Comparison of ENCODE assay signal across 8 cellular contexts in the genomic region with DNA sequence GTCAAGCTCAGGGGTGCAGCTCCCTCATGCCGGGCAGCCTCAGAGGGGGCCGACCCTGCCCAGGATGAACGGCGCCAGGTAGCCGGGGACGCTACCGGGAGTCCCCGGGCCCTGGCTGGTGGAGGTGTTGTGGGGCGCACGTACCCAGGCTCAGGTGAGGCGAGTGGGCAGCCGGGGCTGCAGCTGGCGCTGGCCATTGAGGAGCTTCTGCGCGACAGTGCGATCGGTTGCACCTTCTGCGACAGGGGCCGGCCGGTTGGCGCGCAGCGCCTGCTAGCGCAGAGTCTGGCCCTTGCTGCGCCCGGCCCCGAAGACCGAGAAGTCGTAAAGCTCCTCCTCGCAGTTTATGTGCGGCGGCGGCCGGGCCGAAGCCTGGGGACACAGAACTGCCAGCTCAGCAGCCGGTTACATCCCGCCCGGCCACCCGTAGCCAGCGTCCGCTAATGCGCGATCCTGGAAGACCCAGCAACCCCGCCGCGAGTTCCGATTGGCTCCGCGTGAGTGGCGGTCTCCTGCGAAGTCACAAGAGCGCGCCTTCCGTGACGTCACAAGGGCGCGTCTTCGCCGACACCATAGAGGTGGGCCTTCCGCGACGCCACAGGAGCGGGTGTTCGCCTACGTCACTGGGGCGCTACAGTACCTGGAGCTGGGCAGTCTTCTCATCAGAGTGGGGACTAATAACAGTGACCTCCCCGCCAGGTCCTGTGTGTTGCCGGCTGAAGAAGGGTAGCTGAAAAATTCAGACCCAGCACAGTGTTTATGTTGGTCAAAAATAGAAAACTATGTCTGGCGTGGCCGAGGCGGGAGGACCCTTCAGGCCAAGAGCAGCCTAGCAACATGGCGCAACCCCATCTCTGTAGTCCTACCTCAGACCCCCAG.
DNase-seq lines count a peak whose midpoint lies in the region; ATAC-seq and TF ChIP-seq lines count a peak whose summit lies in the region.
"Not testable (repeated sequence)": the region's sequence is repeated elsewhere in the genome, so short reads cannot be mapped to it uniquely, and the experiment has no call there.

No MANE protein-coding gene starts in this region.

- intact Hi-C loops in activated T-helper 1 cell treated with anti-CD3 and anti-CD28 coated beads, Interleukin-12 subunit alpha, Interleukin-12 subunit beta, Interleukin-2, Interleukin-4 antibody, amounts not matched to agents 30 ng/mL and 10 ng/mL and 1 ng/mL, durations not matched to agents 14 hours and 24 hours and 36 hours (cut with micrococcal nuclease): loop anchor here (1.0 kb wide), 1 partner anchor 572 kb away; no protein-coding TSS in a partner anchor

- H3K9me3 ChIP-seq in DND-41 (ENCODE audit: insufficient read depth, low read length, severe bottlenecking); KOPT-K1 (ENCODE audit: insufficient read depth, low read length, poor library complexity, severe bottlenecking); Peyer's patch: not testable (repeated sequence)

- H3K79me2 ChIP-seq in DND-41 (ENCODE audit: insufficient read depth, low read length): peaks cover 32% of the 10 kb centered on the region

- ATAC-seq in DND-41 (ENCODE audit: insufficient read depth, low read depth) (peak; percentile 98), GM21825 (IDR thresholded peaks at IDR 0.05; ENCODE audit: unreplicated experiment) (peak; percentile 99), naive B cell (ENCODE audit: low read depth in 2 of 2) (peak; percentile 95)
- ATAC-seq in stimulated activated effector memory CD8-positive, alpha-beta T cell treated with anti-CD3 and anti-CD28 coated beads, Interleukin-12 subunit alpha, Interleukin-12 subunit beta, amount 100 ng/mL, for 72 hours: peak; percentile 100

- TF ChIP-seq POLR2A in Peyer's patch (IDR thresholded peaks at IDR 0.05): peak; percentile 34 to 65

- not testable (repeated sequence) for H3K9me3 Mint-ChIP-seq in activated T-helper 1 cell treated with anti-CD3 and anti-CD28 coated beads, Interleukin-12 subunit alpha, Interleukin-12 subunit beta, Interleukin-2, Interleukin-4 antibody, amounts not matched to agents 30 ng/mL and 10 ng/mL and 1 ng/mL, durations not matched to agents 14 hours and 24 hours and 36 hours; naive B cell; stimulated activated effector memory CD8-positive, alpha-beta T cell treated with anti-CD3 and anti-CD28 coated beads, Interleukin-12 subunit alpha, Interleukin-12 subunit beta, amount 100 ng/mL, for 72 hours

- H3K27ac ChIP-seq in DND-41 (ENCODE audit: low read length): peak overlapping the region; percentile 87
- peak overlapping the region; percentile 65 for H3K27ac ChIP-seq in KOPT-K1 (ENCODE audit: low read depth, low read length, poor library complexity, severe bottlenecking)
- peak overlapping the region; percentile 82 to 88 (median 87) for H3K27ac ChIP-seq in Peyer's patch

- peak overlapping the region; percentile 96 for H3K27ac Mint-ChIP-seq in activated T-helper 1 cell treated with anti-CD3 and anti-CD28 coated beads, Interleukin-12 subunit alpha, Interleukin-12 subunit beta, Interleukin-2, Interleukin-4 antibody, amounts not matched to agents 30 ng/mL and 10 ng/mL and 1 ng/mL, durations not matched to agents 14 hours and 24 hours and 36 hours
- H3K27ac Mint-ChIP-seq in naive B cell: peak overlapping the region; percentile 96 to 100 (median 99)
- H3K27ac Mint-ChIP-seq in stimulated activated effector memory CD8-positive, alpha-beta T cell treated with anti-CD3 and anti-CD28 coated beads, Interleukin-12 subunit alpha, Interleukin-12 subunit beta, amount 100 ng/mL, for 72 hours: peak overlapping the region; percentile 95

- not testable (repeated sequence) for H3K27me3 ChIP-seq in DND-41 (ENCODE audit: insufficient read depth, low read length, poor library complexity); Peyer's patch

- peak overlapping the region; percentile 80 for H3K4me2 ChIP-seq in DND-41 (ENCODE audit: insufficient read depth, low read length)

- H3K27me3 Mint-ChIP-seq in activated T-helper 1 cell treated with anti-CD3 and anti-CD28 coated beads, Interleukin-12 subunit alpha, Interleukin-12 subunit beta, Interleukin-2, Interleukin-4 antibody, amounts not matched to agents 30 ng/mL and 10 ng/mL and 1 ng/mL, durations not matched to agents 14 hours and 24 hours and 36 hours (ENCODE audit: insufficient read depth); naive B cell: not testable (repeated sequence)

- H3K4me1 Mint-ChIP-seq in activated T-helper 1 cell treated with anti-CD3 and anti-CD28 coated beads, Interleukin-12 subunit alpha, Interleukin-12 subunit beta, Interleukin-2, Interleukin-4 antibody, amounts not matched to agents 30 ng/mL and 10 ng/mL and 1 ng/mL, durations not matched to agents 14 hours and 24 hours and 36 hours (ENCODE audit: low read depth); stimulated activated effector memory CD8-positive, alpha-beta T cell treated with anti-CD3 and anti-CD28 coated beads, Interleukin-12 subunit alpha, Interleukin-12 subunit beta, amount 100 ng/mL, for 72 hours: not testable (repeated sequence)
- peaks cover 3 to 18% (median 13%) of the 10 kb centered on the region in 3 donors for H3K4me1 Mint-ChIP-seq in naive B cell

- H3K4me3 ChIP-seq in DND-41 (ENCODE audit: low read depth in 1 of 2, low read length in 2 of 2) (peak overlapping the region; percentile 40 to 78; a peak in 3 of 4 replicates), Peyer's patch (peak overlapping the region; percentile 57 to 84 (median 78))

- H3K36me3 ChIP-seq in DND-41 (ENCODE audit: insufficient read depth, low read length); KOPT-K1 (ENCODE audit: insufficient read depth, low read length); Peyer's patch: not testable (repeated sequence)

- H3K36me3 Mint-ChIP-seq in activated T-helper 1 cell treated with anti-CD3 and anti-CD28 coated beads, Interleukin-12 subunit alpha, Interleukin-12 subunit beta, Interleukin-2, Interleukin-4 antibody, amounts not matched to agents 30 ng/mL and 10 ng/mL and 1 ng/mL, durations not matched to agents 14 hours and 24 hours and 36 hours (ENCODE audit: low read depth); naive B cell; stimulated activated effector memory CD8-positive, alpha-beta T cell treated with anti-CD3 and anti-CD28 coated beads, Interleukin-12 subunit alpha, Interleukin-12 subunit beta, amount 100 ng/mL, for 72 hours: not testable (repeated sequence)

- H3K4me1 ChIP-seq in DND-41 (ENCODE audit: insufficient read depth, low read length): peaks cover 20% of the 10 kb centered on the region
- H3K4me1 ChIP-seq in Peyer's patch: not testable (repeated sequence)

- H2AFZ ChIP-seq in DND-41 (ENCODE audit: low read depth, low read length): peak overlapping the region; percentile 97

- DNase-seq in DND-41: peak; percentile 96
- DNase-seq in Peyer's patch: peak; percentile 98 to 99 (median 99)
- peak; percentile 97 for DNase-seq in activated T-helper 1 cell treated with anti-CD3 and anti-CD28 coated beads, Interleukin-12 subunit alpha, Interleukin-12 subunit beta, Interleukin-2, Interleukin-4 antibody, amounts not matched to agents 30 ng/mL and 10 ng/mL and 1 ng/mL, durations not matched to agents 14 hours and 24 hours and 36 hours (ENCODE audit: low spot score)
- DNase-seq in fibroblast of gingiva (ENCODE audit: low read depth): peak; percentile 98
- peak; percentile 98 for DNase-seq in naive B cell
- DNase-seq in stimulated activated effector memory CD8-positive, alpha-beta T cell treated with anti-CD3 and anti-CD28 coated beads, Interleukin-12 subunit alpha, Interleukin-12 subunit beta, amount 100 ng/mL, for 72 hours (ENCODE audit: low spot score in 2 of 2): peak; percentile 97

- peak overlapping the region; percentile 77 for H3K9ac ChIP-seq in DND-41 (ENCODE audit: low read depth, low read length)

- TF ChIP-seq CTCF in DND-41 (IDR thresholded peaks at IDR 0.05; ENCODE audit: borderline replicate concordance, extremely low read depth, low read length, poor library complexity, severe bottlenecking): peak; percentile 15
- peak in 4 of 6 experiments; percentile 6 to 33 (median 22) for TF ChIP-seq CTCF in Peyer's patch (IDR thresholded peaks at IDR 0.05)

- H3K4me3 Mint-ChIP-seq in activated T-helper 1 cell treated with anti-CD3 and anti-CD28 coated beads, Interleukin-12 subunit alpha, Interleukin-12 subunit beta, Interleukin-2, Interleukin-4 antibody, amounts not matched to agents 30 ng/mL and 10 ng/mL and 1 ng/mL, durations not matched to agents 14 hours and 24 hours and 36 hours: peak overlapping the region; percentile 91
- H3K4me3 Mint-ChIP-seq in naive B cell: peak overlapping the region; percentile 84 to 97 (median 96)
- peak overlapping the region; percentile 80 for H3K4me3 Mint-ChIP-seq in stimulated activated effector memory CD8-positive, alpha-beta T cell treated with anti-CD3 and anti-CD28 coated beads, Interleukin-12 subunit alpha, Interleukin-12 subunit beta, amount 100 ng/mL, for 72 hours

- not testable (repeated sequence) for H4K20me1 ChIP-seq in DND-41 (ENCODE audit: insufficient read depth, low read length)

Comparison
In these comparisons a context has a peak if more than half of its experiments do, and no peak if none do; other contexts are left out.
1. Peak in every context shown above with its lines: DNase-seq, ATAC-seq, H3K4me3 ChIP-seq and H3K27ac ChIP-seq.